ENCODE assay signal across 8 cellular contexts in the genomic region with DNA sequence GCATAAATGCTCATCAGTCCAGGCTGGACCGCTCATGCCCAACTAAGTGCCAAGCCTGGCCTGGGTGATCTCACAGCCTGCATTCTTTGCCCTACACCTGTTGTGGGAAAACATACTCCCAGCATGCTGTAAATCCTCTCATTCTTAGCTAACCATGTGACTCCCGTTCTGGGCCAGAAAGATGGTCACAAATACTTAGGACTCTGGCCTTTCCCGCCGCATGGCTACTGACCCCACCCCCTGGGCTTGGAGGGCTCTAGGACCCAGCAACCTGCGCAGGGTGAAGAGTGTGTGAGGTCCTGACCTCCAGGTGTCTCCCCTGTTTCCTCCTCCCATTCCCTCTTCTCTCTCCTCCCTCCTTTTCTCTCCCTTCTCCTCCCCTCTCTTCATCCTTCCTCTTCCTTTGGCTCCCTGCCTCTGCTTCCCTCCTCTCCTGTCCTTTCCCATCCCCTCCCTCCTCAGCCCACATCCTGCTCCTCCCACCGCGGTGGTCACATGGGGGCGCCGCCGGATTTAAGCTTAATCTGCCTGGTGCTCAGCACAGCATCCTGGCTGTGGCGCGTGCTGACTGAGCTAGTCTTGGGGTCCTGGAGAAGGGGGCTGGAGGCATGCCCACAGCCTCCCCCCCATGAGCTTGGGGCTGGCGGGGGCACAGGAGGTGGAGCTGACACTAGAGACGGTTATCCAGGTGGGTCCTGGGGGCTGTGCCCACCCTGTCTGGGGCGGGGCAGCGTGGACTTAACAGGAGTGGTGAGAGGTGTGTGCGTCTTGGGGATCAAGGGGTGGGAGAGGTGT. TPM values are rescaled to one million over a fixed set of nuclear protein-coding genes. Genes with fewer than 3 reads are reported as not detected.
DNase-seq lines count a peak whose midpoint lies in the region; ATAC-seq, FAIRE-seq and TF ChIP-seq lines count a peak whose summit lies in the region.

A gene with protein sequence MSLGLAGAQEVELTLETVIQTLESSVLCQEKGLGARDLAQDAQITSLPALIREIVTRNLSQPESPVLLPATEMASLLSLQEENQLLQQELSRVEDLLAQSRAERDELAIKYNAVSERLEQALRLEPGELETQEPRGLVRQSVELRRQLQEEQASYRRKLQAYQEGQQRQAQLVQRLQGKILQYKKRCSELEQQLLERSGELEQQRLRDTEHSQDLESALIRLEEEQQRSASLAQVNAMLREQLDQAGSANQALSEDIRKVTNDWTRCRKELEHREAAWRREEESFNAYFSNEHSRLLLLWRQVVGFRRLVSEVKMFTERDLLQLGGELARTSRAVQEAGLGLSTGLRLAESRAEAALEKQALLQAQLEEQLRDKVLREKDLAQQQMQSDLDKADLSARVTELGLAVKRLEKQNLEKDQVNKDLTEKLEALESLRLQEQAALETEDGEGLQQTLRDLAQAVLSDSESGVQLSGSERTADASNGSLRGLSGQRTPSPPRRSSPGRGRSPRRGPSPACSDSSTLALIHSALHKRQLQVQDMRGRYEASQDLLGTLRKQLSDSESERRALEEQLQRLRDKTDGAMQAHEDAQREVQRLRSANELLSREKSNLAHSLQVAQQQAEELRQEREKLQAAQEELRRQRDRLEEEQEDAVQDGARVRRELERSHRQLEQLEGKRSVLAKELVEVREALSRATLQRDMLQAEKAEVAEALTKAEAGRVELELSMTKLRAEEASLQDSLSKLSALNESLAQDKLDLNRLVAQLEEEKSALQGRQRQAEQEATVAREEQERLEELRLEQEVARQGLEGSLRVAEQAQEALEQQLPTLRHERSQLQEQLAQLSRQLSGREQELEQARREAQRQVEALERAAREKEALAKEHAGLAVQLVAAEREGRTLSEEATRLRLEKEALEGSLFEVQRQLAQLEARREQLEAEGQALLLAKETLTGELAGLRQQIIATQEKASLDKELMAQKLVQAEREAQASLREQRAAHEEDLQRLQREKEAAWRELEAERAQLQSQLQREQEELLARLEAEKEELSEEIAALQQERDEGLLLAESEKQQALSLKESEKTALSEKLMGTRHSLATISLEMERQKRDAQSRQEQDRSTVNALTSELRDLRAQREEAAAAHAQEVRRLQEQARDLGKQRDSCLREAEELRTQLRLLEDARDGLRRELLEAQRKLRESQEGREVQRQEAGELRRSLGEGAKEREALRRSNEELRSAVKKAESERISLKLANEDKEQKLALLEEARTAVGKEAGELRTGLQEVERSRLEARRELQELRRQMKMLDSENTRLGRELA (N-terminal part only) (plus strand): TSS at position 541 of the 795 bp plus-strand sequence. CDS start 88 bp downstream, at position 629.

- no peak for TF ChIP-seq POLR2A in H54 (IDR thresholded peaks at IDR 0.05; ENCODE audit: low read depth, low read length)

- H3K27ac ChIP-seq in right atrium auricular region: no peak within 1 kb of the TSS

- DNase-seq in GM13977 (ENCODE audit: low spot score) (peak; percentile 65), NCI-H345 treated with DMSO at 0.1 percent for 48 hours (lab: John Stamatoyannopoulos, UW; ENCODE audit: unreplicated experiment) (peak; percentile 42), right atrium auricular region (ENCODE audit: low spot score) (no peak), pulmonary artery endothelial cell (ENCODE audit: low read depth, low spot score) (no peak), H54 (ENCODE audit: insufficient read length, low spot score) (no peak)
- peak; percentile 76 for DNase-seq in activated naive CD4-positive, alpha-beta T cell treated with anti-CD3 and anti-CD28 coated beads for 36 hours

- no peaks in the 10 kb centered on the region for H3K27me3 ChIP-seq in right atrium auricular region

- H3K36me3 ChIP-seq in right atrium auricular region: no peaks in the 10 kb centered on the region

- TF ChIP-seq CTCF in GM13977 (IDR thresholded peaks at IDR 0.05; ENCODE audit: extremely low read depth, insufficient read depth, missing control alignments) (no peak), right atrium auricular region (IDR thresholded peaks at IDR 0.05) (no peak)

- ATAC-seq in HG02571 (IDR thresholded peaks at IDR 0.05; ENCODE audit: unreplicated experiment) (no peak), HG02840 (IDR thresholded peaks at IDR 0.05; ENCODE audit: low FRiP score, unreplicated experiment) (no peak)

- H3K4me1 ChIP-seq in right atrium auricular region: peaks cover 0 to 9% of the 10 kb centered on the region in 2 donors

- H3K4me3 ChIP-seq in right atrium auricular region: no peak within 1 kb of the TSS

- H3K36me3 Mint-ChIP-seq in activated naive CD4-positive, alpha-beta T cell treated with anti-CD3 and anti-CD28 coated beads for 36 hours (ENCODE audit: low read depth): no peaks in the 10 kb centered on the region

- CTCF ChIA-PET in activated naive CD4-positive, alpha-beta T cell treated with anti-CD3 and anti-CD28 coated beads for 36 hours (lab: Charles Lee): interaction anchor here (0.9 to 1.9 kb wide), 2 partner anchors 38 to 312 kb away, joined by 3 to 11 read pairs; no protein-coding TSS in a partner anchor

- no peaks in the 10 kb centered on the region for H3K9me3 Mint-ChIP-seq in activated naive CD4-positive, alpha-beta T cell treated with anti-CD3 and anti-CD28 coated beads for 36 hours

- in situ Hi-C loops in GM13977 (cut with MboI; ENCODE audit: low pct_unique_long_range_greater_than_20kb, low sequenced_read_pairs, unreplicated experiment): no loop called here

- H3K9me3 ChIP-seq in right atrium auricular region: no peaks in the 10 kb centered on the region

- FAIRE-seq in H54 (lab: Jason Lieb, UNC): no peak

- H3K27ac Mint-ChIP-seq in activated naive CD4-positive, alpha-beta T cell treated with anti-CD3 and anti-CD28 coated beads for 36 hours: no peak within 1 kb of the TSS

- H3K4me3 Mint-ChIP-seq in activated naive CD4-positive, alpha-beta T cell treated with anti-CD3 and anti-CD28 coated beads for 36 hours: peak within 1 kb of the TSS; percentile 65

- H3K27me3 Mint-ChIP-seq in activated naive CD4-positive, alpha-beta T cell treated with anti-CD3 and anti-CD28 coated beads for 36 hours (ENCODE audit: low read depth): no peaks in the 10 kb centered on the region

- intact Hi-C loops in activated naive CD4-positive, alpha-beta T cell treated with anti-CD3 and anti-CD28 coated beads for 36 hours (cut with micrococcal nuclease): loop anchor here (1.0 kb wide), 1 partner anchor 16 kb away; no protein-coding TSS in a partner anchor

- peaks cover 18% of the 10 kb centered on the region for H3K4me1 Mint-ChIP-seq in activated naive CD4-positive, alpha-beta T cell treated with anti-CD3 and anti-CD28 coated beads for 36 hours (ENCODE audit: low read depth)

RNA-seq across cellular contexts. Expression of the gene that starts here (rescaled TPM):
- total RNA-seq in activated naive CD4-positive, alpha-beta T cell treated with anti-CD3 and anti-CD28 coated beads for 36 hours: 10 to 100 TPM; 15.5 to 15.7 TPM
- total RNA-seq in right atrium auricular region: 10 to 100 TPM; 10.0 to 11.7 TPM
- total RNA-seq in pulmonary artery endothelial cell: 18.5 and 20.6 TPM in 2 replicates

Comparison
In these comparisons a context has a peak if more than half of its experiments do, and no peak if none do; other contexts are left out.
1. DNase-seq: peak in GM13977 (single experiment), NCI-H345 treated with DMSO at 0.1 percent for 48 hours (single experiment) and activated naive CD4-positive, alpha-beta T cell treated with anti-CD3 and anti-CD28 coated beads for 36 hours (single experiment); none in right atrium auricular region (single experiment), pulmonary artery endothelial cell (single experiment) and H54 (single experiment).